18 cellular contexts compared by ENCODE assay signal in genomic region chr11:36151933-36152580, GRCh38.
DNase-seq lines count a peak whose midpoint lies in the region; ATAC-seq, FAIRE-seq and TF ChIP-seq lines count a peak whose summit lies in the region.
"Had no signal": no experiment of that assay in that cellular context is flagged by ENCODE, and none has a peak within 500 bp of the region (broad histone marks: within the 10 kb centered on the region; RNA-seq: fewer than 3 reads in every experiment).

No MANE protein-coding gene starts in this region.

- H3K23me2 ChIP-seq in H1 (ENCODE audit: low read depth, low read length), result no peaks in the 10 kb centered on the region

- ATAC-seq in IMR-90 (ENCODE audit: low read depth), result no peak
- ATAC-seq in GM18858 (IDR thresholded peaks at IDR 0.05; ENCODE audit: unreplicated experiment), result no peak

- H3K4me1 ChIP-seq in ACC112 (ENCODE audit: control insufficient read depth, insufficient read depth, low read length, unreplicated experiment) (peaks cover 80% of the 10 kb centered on the region), IMR-90 (ENCODE audit: control insufficient read depth, insufficient read depth, low read length) (peaks cover 14% of the 10 kb centered on the region), H1 (replicated peaks in 1 of 4; ENCODE audit: control insufficient read depth in 3 of 4, insufficient read depth in 4 of 4, low read length in 3 of 4) (peaks cover 0 to 16% (median 5%) of the 10 kb centered on the region in 4 experiments; a peak in 4 of 7 replicates)

- H3K27me3 Mint-ChIP-seq in osteocyte (ENCODE audit: unreplicated experiment), result no peaks in the 10 kb centered on the region

- H4K8ac ChIP-seq in IMR-90 (ENCODE audit: low read depth in 2 of 2, low read length in 2 of 2), result no peak overlapping the region
- no peak overlapping the region for H4K8ac ChIP-seq in H1 (ENCODE audit: extremely low read depth, insufficient read depth, low read length)

- CTCF ChIA-PET in IMR-90 (lab: Yijun Ruan, JAX), result no interaction called here
- CTCF ChIA-PET in H1 (lab: Charles Lee; ENCODE audit: partially characterized antibody), result interaction anchor here (0.7 to 3.2 kb wide), 14 partner anchors 8 to 664 kb away, joined by 3 to 17 read pairs (median 4); no protein-coding TSS in a partner anchor

- DNase-seq in IMR-90, result no peak
- no peak for DNase-seq in H1 (ENCODE audit: low read depth in 1 of 2, low spot score in 2 of 2)
- DNase-seq in osteocyte (ENCODE audit: extremely low spot score, unreplicated experiment), result peak; percentile 21
- DNase-seq in amniotic stem cell (lab: John Stamatoyannopoulos, UW), result no peak
- DNase-seq in NCI-H774 (lab: John Stamatoyannopoulos, UW), result no peak
- DNase-seq in D721Med (ENCODE audit: insufficient read length, low spot score), result no peak
- DNase-seq: CD4-positive, alpha-beta T cell; H7; KBM-7; NCI-H1092 treated with DMSO at 0.1 percent for 48 hours; NCI-H1694 treated with DMSO at 0.1 percent for 48 hours; NCI-H345; NCI-H526 treated with DMSO at 0.1 percent for 48 hours; NK-92 treated with Interleukin-12 subunit alpha and Interleukin-12 subunit beta, amount 100 ng/mL, for 24 hours; OCI-M1 had no signal

- no peak overlapping the region for H3K4me2 ChIP-seq in IMR-90 (ENCODE audit: low read depth, low read length)
- no peak overlapping the region for H3K4me2 ChIP-seq in H1 (ENCODE audit: insufficient read depth in 1 of 2, low read depth in 2 of 2, low read length in 2 of 2)

- no peak for TF ChIP-seq EP300 in H1 (IDR thresholded peaks at IDR 0.05; ENCODE audit: borderline replicate concordance in 1 of 2, low read depth in 2 of 2, low read length in 2 of 2)

- intact Hi-C loops in IMR-90 (cut with micrococcal nuclease), result loop anchor here (5.0 kb wide), 2 partner anchors 330 to 535 kb away; partner anchors contain the start of gene FJX1

- H3K79me1 ChIP-seq in IMR-90 (ENCODE audit: low read depth in 1 of 2, low read length in 2 of 2) (peaks cover 0 to 9% of the 10 kb centered on the region in 2 experiments; a peak in 1 of 4 replicates), H1 (ENCODE audit: low read depth, low read length) (no peaks in the 10 kb centered on the region)

- 0 out of 2 replicates have a peak overlapping the region, but pooled peaks have one; percentile 13 for H3K14ac ChIP-seq in IMR-90 (replicated peaks; ENCODE audit: low read depth, low read length)
- H3K14ac ChIP-seq in H1 (ENCODE audit: insufficient read length), result no peak overlapping the region

- no peaks in the 10 kb centered on the region for H3K36me3 Mint-ChIP-seq in osteocyte (ENCODE audit: unreplicated experiment)

- BruUV-seq in IMR-90 (replicated peaks; lab: Mats Ljungman, UMichigan), result no TSS peak

- H3K4me3 Mint-ChIP-seq in osteocyte (ENCODE audit: unreplicated experiment), result no peak overlapping the region
- H3K4me3 Mint-ChIP-seq: CD4-positive, alpha-beta T cell had no signal

- no peaks in the 10 kb centered on the region for H3K9me3 ChIP-seq in IMR-90 (ENCODE audit: control insufficient read depth, insufficient read depth, low read length)
- H3K9me3 ChIP-seq in H1 (ENCODE audit: insufficient read depth in 2 of 2, low read depth in 1 of 2, low read length in 1 of 2), result no peaks in the 10 kb centered on the region

- H3K27me3 ChIP-seq in ACC112 (ENCODE audit: insufficient read depth, low read length), result no peaks in the 10 kb centered on the region
- H3K27me3 ChIP-seq in IMR-90 (ENCODE audit: control insufficient read depth, insufficient read depth, low read length), result no peaks in the 10 kb centered on the region
- H3K27me3 ChIP-seq in H1 (replicated peaks in 1 of 4; ENCODE audit: control insufficient read depth in 3 of 4, extremely low read depth in 1 of 4, insufficient read depth in 3 of 4, low read length in 3 of 4), result no peaks in the 10 kb centered on the region

- H3K9ac ChIP-seq in IMR-90 (ENCODE audit: low read depth, low read length) (no peak overlapping the region), H1 (replicated peaks in 1 of 4; ENCODE audit: extremely low read depth in 1 of 4, low read depth in 3 of 4, low read length in 3 of 4) (no peak overlapping the region)

- POLR2A ChIA-PET in IMR-90 (lab: Charles Lee; ENCODE audit: unreplicated experiment) (no interaction called here), H1 (lab: Charles Lee; ENCODE audit: partially characterized antibody) (interaction anchor here (1.1 kb wide), 1 partner anchor 42 kb away, joined by 3 read pairs; no protein-coding TSS in a partner anchor)

- H3K56ac ChIP-seq in IMR-90 (ENCODE audit: extremely low read depth, insufficient read depth, low read length) (no peak overlapping the region), H1 (replicated peaks; ENCODE audit: insufficient read length, low read depth, low read length) (no peak overlapping the region)

- FAIRE-seq in H1 (lab: Jason Lieb, UNC) (no peak), D721Med (lab: Jason Lieb, UNC) (no peak)

- H2BK5ac ChIP-seq in IMR-90 (ENCODE audit: low read depth, low read length, poor library complexity, severe bottlenecking) (no peak overlapping the region), H1 (ENCODE audit: low read depth, low read length) (no peak overlapping the region)

- no peak overlapping the region for H3K27ac Mint-ChIP-seq in osteocyte (ENCODE audit: unreplicated experiment)
- H3K27ac Mint-ChIP-seq: CD4-positive, alpha-beta T cell had no signal

- TF ChIP-seq RAD21 in IMR-90 (IDR thresholded peaks at IDR 0.05; ENCODE audit: low read length) (no peak), H1 (IDR thresholded peaks at IDR 0.05 in 1 of 2, conservative IDR thresholded peaks at IDR 0.05 in 1 of 2; ENCODE audit: low read depth in 2 of 2, low read length in 2 of 2) (no peak)

- no peak for TF ChIP-seq CTCF in IMR-90 (conservative IDR thresholded peaks at IDR 0.05; ENCODE audit: low read depth, low read length)
- TF ChIP-seq CTCF in H1 (IDR thresholded peaks at IDR 0.05; ENCODE audit: control extremely low read depth in 1 of 3, insufficient read depth in 1 of 3, low read depth in 1 of 3, low read length in 3 of 3), result no peak
- no peak for TF ChIP-seq CTCF in osteocyte (IDR thresholded peaks at IDR 0.05)
- TF ChIP-seq CTCF in D721Med (IDR thresholded peaks at IDR 0.05; ENCODE audit: insufficient read depth, missing control alignments), result no peak

- H3K23ac ChIP-seq in IMR-90 (ENCODE audit: low read depth, low read length) (no peak overlapping the region), H1 (ENCODE audit: insufficient read length) (no peak overlapping the region)

- H3K4me3 ChIP-seq in ACC112 (ENCODE audit: low read depth, low read length) (no peak overlapping the region), IMR-90 (ENCODE audit: insufficient read depth, low read depth, low read length) (no peak overlapping the region), H1 (ENCODE audit: extremely low read depth in 1 of 4, insufficient read depth in 2 of 4, low read depth in 3 of 4, low read length in 4 of 4) (no peak overlapping the region)

- H4K20me1 ChIP-seq in IMR-90 (ENCODE audit: insufficient read depth, low read length) (no peaks in the 10 kb centered on the region), H1 (replicated peaks in 1 of 2; ENCODE audit: control insufficient read depth in 1 of 2, insufficient read depth in 2 of 2, low read length in 2 of 2) (no peaks in the 10 kb centered on the region)

- H2AK5ac ChIP-seq in IMR-90 (ENCODE audit: low read depth, low read length), result peak overlapping the region; percentile 10; the same call in 1 of the 2 replicates
- H2AK5ac ChIP-seq in H1 (ENCODE audit: low read depth, low read length), result no peak overlapping the region

- peaks cover 5% of the 10 kb centered on the region for H3K9me3 Mint-ChIP-seq in osteocyte (ENCODE audit: unreplicated experiment)
- H3K9me3 Mint-ChIP-seq: CD4-positive, alpha-beta T cell had no signal

- 0 out of 2 replicates have a peak overlapping the region, but pooled peaks have one; percentile 9 for H4K91ac ChIP-seq in IMR-90 (ENCODE audit: insufficient read depth, low read depth, low read length)
- no peak overlapping the region for H4K91ac ChIP-seq in H1 (replicated peaks; ENCODE audit: insufficient read length, low read length)

- 100% methylated on average over 1 of the region's 7 CpGs; no CpG with 5 or more reads in 1 of the 2 experiments for WGBS in IMR-90 (ENCODE audit: extremely low coverage in 2 of 2, insufficient read length in 1 of 2), 2 experiments
- 92 to 100% methylated on average over 1 to 7 of the region's 7 CpGs for WGBS in H1 (ENCODE audit: extremely low coverage in 1 of 2, insufficient coverage in 1 of 2, insufficient read length in 1 of 2, insufficient replicate concordance in 2 of 2, low coverage in 1 of 2, low lambda C conversion rate in 2 of 2, missing lambda C conversion rate in 1 of 2), 2 experiments

- H3K27ac ChIP-seq in ACC112 (ENCODE audit: low read depth, low read length) (peak overlapping the region; percentile 98), IMR-90 (ENCODE audit: insufficient read depth, low read length) (no peak overlapping the region), H1 (ENCODE audit: low read depth, low read length) (no peak overlapping the region)
- H3K27ac ChIP-seq: HL-60 had no signal

- H4K5ac ChIP-seq in IMR-90 (ENCODE audit: low read depth, low read length) (no peak overlapping the region), H1 (ENCODE audit: insufficient read length, low read depth, low read length) (no peak overlapping the region)

- H3K36me3 ChIP-seq in ACC112 (ENCODE audit: insufficient read depth, low read length) (no peaks in the 10 kb centered on the region), IMR-90 (ENCODE audit: control insufficient read depth, insufficient read depth, low read length) (no peaks in the 10 kb centered on the region), H1 (ENCODE audit: control insufficient read depth in 2 of 4, insufficient read depth in 4 of 4, low read length in 3 of 4) (no peaks in the 10 kb centered on the region)

- peaks cover 53% of the 10 kb centered on the region for H3K4me1 Mint-ChIP-seq in osteocyte (ENCODE audit: unreplicated experiment)

- H2BK20ac ChIP-seq in IMR-90 (ENCODE audit: low read depth, low read length) (peak overlapping the region; percentile 98; the same call in 1 of the 2 replicates), H1 (ENCODE audit: low read length) (no peak overlapping the region)

- no peak overlapping the region for H2BK12ac ChIP-seq in H1 (ENCODE audit: low read depth, low read length)

- H3K18ac ChIP-seq in IMR-90 (ENCODE audit: low read depth, low read length) (no peak overlapping the region), H1 (ENCODE audit: extremely low read depth, low read length) (no peak overlapping the region)

- in situ Hi-C loops in IMR-90 (cut with MboI; ENCODE audit: low sequenced_read_pairs), result no loop called here

- H3K4ac ChIP-seq in IMR-90 (ENCODE audit: low read depth, low read length), result peak overlapping the region; percentile 96; the same call in 1 of the 2 replicates
- H3K4ac ChIP-seq in H1 (replicated peaks; ENCODE audit: insufficient read length, low read depth, low read length), result no peak overlapping the region

- dilution Hi-C loops in IMR-90 (cut with HindIII; ENCODE audit: low sequenced_read_pairs, unreplicated experiment), result no loop called here

- peaks cover 18% of the 10 kb centered on the region for H3K9me1 ChIP-seq in IMR-90 (ENCODE audit: insufficient read depth, low read length)

- H2BK120ac ChIP-seq in IMR-90 (ENCODE audit: low read depth, low read length) (peak overlapping the region; percentile 94; the same call in 1 of the 2 replicates), H1 (replicated peaks; ENCODE audit: low read depth, low read length) (no peak overlapping the region)

- peak overlapping the region; percentile 97 for H2BK15ac ChIP-seq in IMR-90 (ENCODE audit: low read depth, low read length)
- H2BK15ac ChIP-seq in H1 (ENCODE audit: low read length), result no peak overlapping the region

- TF ChIP-seq POLR2A in IMR-90 (IDR thresholded peaks at IDR 0.05; ENCODE audit: low read depth, low read length) (no peak), H1 (IDR thresholded peaks at IDR 0.05; ENCODE audit: control extremely low read depth in 1 of 2, low read depth in 2 of 2, low read length in 2 of 2) (no peak)

- H2AFZ ChIP-seq in ACC112 (ENCODE audit: low read length, unreplicated experiment) (no peak overlapping the region), IMR-90 (replicated peaks; ENCODE audit: low read length, poor library complexity) (no peak overlapping the region), H1 (ENCODE audit: low read length) (no peak overlapping the region)

- no peak overlapping the region for H2AK9ac ChIP-seq in IMR-90 (replicated peaks; ENCODE audit: low read depth, low read length, poor library complexity)

- H3K79me2 ChIP-seq in ACC112 (ENCODE audit: control insufficient read depth, insufficient read depth, low read length, unreplicated experiment) (no peaks in the 10 kb centered on the region), H1 (ENCODE audit: control insufficient read depth in 1 of 2, insufficient read depth in 2 of 2, low read length in 2 of 2) (no peaks in the 10 kb centered on the region)
